In the genomic region with DNA sequence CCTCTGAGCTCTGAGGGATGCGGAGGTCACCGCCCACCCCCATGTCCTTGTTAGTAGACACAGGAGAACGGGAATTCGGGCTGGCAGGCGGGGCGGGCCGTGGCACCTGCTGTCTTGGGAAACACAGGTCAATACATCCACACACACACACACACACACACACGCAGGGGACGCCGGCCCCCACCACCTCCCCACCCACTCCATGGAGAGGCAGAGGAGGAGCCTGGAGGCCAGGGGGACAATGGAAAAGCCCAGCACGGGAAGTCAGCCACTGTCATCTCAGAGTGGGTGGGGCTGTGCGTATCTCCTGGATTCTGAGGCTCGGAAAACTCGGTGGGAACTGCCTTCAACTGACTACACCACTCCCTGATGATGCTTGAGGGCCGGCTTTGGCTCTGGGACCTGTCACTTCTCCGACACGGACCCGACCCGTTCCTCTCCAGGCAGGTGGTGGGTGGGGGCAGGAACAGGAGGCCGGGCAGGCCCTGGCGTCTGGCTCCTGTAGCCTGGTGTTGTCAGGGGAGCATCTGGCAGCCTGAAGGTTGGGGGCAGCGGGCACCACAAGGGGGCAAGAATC, we compare ENCODE assay signal across 14 cellular contexts. TPM values are rescaled to one million over a fixed set of nuclear protein-coding genes. Genes with fewer than 3 reads are reported as not detected.
DNase-seq lines count a peak whose midpoint lies in the region; ATAC-seq and TF ChIP-seq lines count a peak whose summit lies in the region.
"Had no signal": no experiment of that assay in that cellular context is flagged by ENCODE, and none has a peak within 500 bp of the region (broad histone marks: within the 10 kb centered on the region; RNA-seq: fewer than 3 reads in every experiment).

No MANE protein-coding gene starts in this region.

- no peaks in the 10 kb centered on the region for H3K79me2 ChIP-seq in OCI-LY7 (ENCODE audit: insufficient read depth, low read depth, low read length)

- peaks cover 66% of the 10 kb centered on the region for H3K36me3 ChIP-seq in OCI-LY7 (ENCODE audit: insufficient read depth, low read length)
- peaks cover 0 to 82% of the 10 kb centered on the region in 2 donors for H3K36me3 ChIP-seq in gastroesophageal sphincter
- H3K36me3 ChIP-seq in gastrocnemius medialis: peaks cover 0 to 62% of the 10 kb centered on the region in 2 donors

- POLR2A ChIA-PET in OCI-LY7 (lab: Charles Lee): no interaction called here

- intact Hi-C loops in OCI-LY7 (cut with micrococcal nuclease; ENCODE audit: unreplicated experiment): no loop called here
- intact Hi-C loops in gastrocnemius medialis (cut with DNase I; ENCODE audit: low total_unique reads): no loop called here

- 52% methylated on average over 7 of the region's 22 CpGs; no CpG with 5 or more reads in 1 of the 2 donors for WGBS in gastroesophageal sphincter (ENCODE audit: low coverage in 1 of 2), 2 donors

- no peaks in the 10 kb centered on the region for H3K27me3 ChIP-seq in gastroesophageal sphincter
- H3K27me3 ChIP-seq in gastrocnemius medialis: no peaks in the 10 kb centered on the region
- H3K27me3 ChIP-seq: SJCRH30, testis had no signal

- ATAC-seq in gastroesophageal sphincter (peak; percentile 26), gastrocnemius medialis (peak in 1 of 2 donors; percentile 40), GM19452 (IDR thresholded peaks at IDR 0.05; ENCODE audit: unreplicated experiment) (no peak), GM18867 (IDR thresholded peaks at IDR 0.05; ENCODE audit: unreplicated experiment) (no peak)

- TF ChIP-seq EP300 in gastroesophageal sphincter (IDR thresholded peaks at IDR 0.05): no peak

- no peaks in the 10 kb centered on the region for H3K9me2 ChIP-seq in OCI-LY7 (ENCODE audit: insufficient read depth, low read length)

- no peaks in the 10 kb centered on the region for H3K9me3 ChIP-seq in OCI-LY7 (ENCODE audit: low read length)
- H3K9me3 ChIP-seq in gastroesophageal sphincter: no peaks in the 10 kb centered on the region
- H3K9me3 ChIP-seq in gastrocnemius medialis: no peaks in the 10 kb centered on the region
- H3K9me3 ChIP-seq: prostate gland, SJCRH30, testis had no signal

- in situ Hi-C loops in gastrocnemius medialis (cut with MboI; ENCODE audit: low sequenced_read_pairs in 4 of 4): no loop called here

- H3K4me1 ChIP-seq in OCI-LY7 (ENCODE audit: insufficient read depth, low read length, poor library complexity, severe bottlenecking) (peaks cover 22% of the 10 kb centered on the region), gastroesophageal sphincter (peaks cover 0 to 37% (median 0%) of the 10 kb centered on the region in 3 donors), gastrocnemius medialis (peaks cover 3 to 4% of the 10 kb centered on the region in 2 donors)
- H3K4me1 ChIP-seq: prostate gland, SJCRH30, testis had no signal

- H3K4me3 ChIP-seq in OCI-LY7 (ENCODE audit: low read depth, low read length, poor library complexity, severe bottlenecking) (no peak overlapping the region), gastroesophageal sphincter (no peak overlapping the region), gastrocnemius medialis (no peak overlapping the region)
- H3K4me3 ChIP-seq: prostate gland, SJCRH30, testis had no signal

- DNase-seq in DMS 273 (lab: John Stamatoyannopoulos, UW; ENCODE audit: unreplicated experiment) (peak; percentile 81), DMS 273 treated with DMSO at 0.1 percent for 48 hours (lab: John Stamatoyannopoulos, UW) (no peak), OCI-LY7 (ENCODE audit: low spot score) (no peak), gastrocnemius medialis (no peak), NCI-H1092 (lab: John Stamatoyannopoulos, UW) (no peak)
- DNase-seq: activated T-cell treated with anti-CD3 and anti-CD28 coated beads for 4 hours, mesenchymal stem cell, SJCRH30, testis had no signal

- CTCF ChIA-PET in OCI-LY7 (lab: Charles Lee; ENCODE audit: unreplicated experiment): no interaction called here

- H3K4me2 ChIP-seq in OCI-LY7 (ENCODE audit: low read length): no peak overlapping the region
- H3K4me2 ChIP-seq: KMS-11 had no signal

- H3K27ac ChIP-seq in OCI-LY7 (ENCODE audit: low read depth, low read length, poor library complexity, severe bottlenecking) (peak overlapping the region; percentile 35), gastroesophageal sphincter (peak overlapping the region in 3 of 4 donors; percentile 49 to 70 (median 62)), gastrocnemius medialis (peak overlapping the region; percentile 45 to 72 (median 70))
- H3K27ac ChIP-seq: KMS-11, prostate gland, SJCRH30 had no signal

- BruUV-seq in OCI-LY7 (replicated peaks; lab: Mats Ljungman, UMichigan): no TSS peak

- TF ChIP-seq CTCF in OCI-LY7 (conservative IDR thresholded peaks at IDR 0.05; ENCODE audit: low read length): 0 out of 2 replicates have a peak, but pooled peaks have one; percentile 27
- TF ChIP-seq CTCF in gastroesophageal sphincter (IDR thresholded peaks at IDR 0.05): no peak
- TF ChIP-seq CTCF in gastrocnemius medialis (IDR thresholded peaks at IDR 0.05 in 4 of 5, conservative IDR thresholded peaks at IDR 0.05 in 1 of 5): no peak

- H2AFZ ChIP-seq in OCI-LY7 (ENCODE audit: low read length): no peak overlapping the region

- TF ChIP-seq POLR2A in gastroesophageal sphincter (IDR thresholded peaks at IDR 0.05) (no peak), gastrocnemius medialis (IDR thresholded peaks at IDR 0.05) (peak in 1 of 2 donors; percentile 14)

- H4K20me1 ChIP-seq in OCI-LY7 (ENCODE audit: insufficient read depth, low read length): no peaks in the 10 kb centered on the region

RNA-seq across cellular contexts. Expression of a gene that starts 18.5 kb away (rescaled TPM):
- total RNA-seq in OCI-LY7 (2014; rRNA removed; shearing (Covaris generic)): 11.1 and 19.1 TPM in 2 replicates
- 37.8 and 50.2 TPM in 2 replicates for total RNA-seq in OCI-LY7 (2022)
- 100 to 1,000 TPM in 1 of 4 donors, 10 to 100 TPM in 3; 52.0 to 108 (median 64.9) TPM for total RNA-seq in gastroesophageal sphincter
- total RNA-seq in gastrocnemius medialis: 10 to 100 TPM; 25.4 to 40.7 (median 31.2) TPM

RNA-seq across cellular contexts. Expression of a gene that starts 25.9 kb away (rescaled TPM):
- 152 and 182 TPM in 2 replicates for total RNA-seq in OCI-LY7 (2014; rRNA removed; shearing (Covaris generic))
- total RNA-seq in OCI-LY7 (2022): 203 and 211 TPM in 2 replicates
- total RNA-seq in gastroesophageal sphincter: 10 to 100 TPM; 70.3 to 90.3 (median 80.0) TPM
- total RNA-seq in gastrocnemius medialis: 10 to 100 TPM; 29.8 to 66.3 (median 40.3) TPM
